8 cellular contexts compared by ENCODE assay signal in the genomic region with DNA sequence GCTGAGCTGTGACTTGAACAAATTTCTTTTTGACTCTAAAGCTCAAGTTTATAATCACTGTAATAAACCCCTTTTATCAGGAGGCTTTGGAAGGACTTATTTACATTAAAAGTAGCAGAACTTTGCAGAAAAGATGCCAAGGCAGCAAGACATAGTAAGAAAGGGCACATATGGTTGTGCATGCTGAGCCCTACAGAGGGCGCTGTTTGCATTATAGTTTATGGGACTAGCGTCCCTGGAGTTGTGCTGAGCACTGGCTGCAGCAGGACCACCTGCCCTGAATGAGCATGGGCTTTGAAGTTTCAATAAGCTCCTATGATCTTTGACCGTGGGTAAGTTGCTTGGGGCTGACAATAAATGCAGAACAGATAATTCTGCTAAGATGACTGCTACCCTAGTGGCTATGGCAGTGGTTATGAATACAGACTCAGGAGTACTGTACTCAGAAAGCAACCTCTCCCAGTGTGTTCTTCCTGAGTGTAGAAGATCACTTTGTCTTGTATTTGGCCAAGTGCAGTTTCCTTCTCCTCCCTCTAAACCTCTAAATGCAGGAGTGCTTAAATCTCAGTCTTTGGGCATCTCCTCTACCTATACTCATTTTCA. TPM values are rescaled to one million over a fixed set of nuclear protein-coding genes. Genes with fewer than 3 reads are reported as not detected.
DNase-seq lines count a peak whose midpoint lies in the region; ATAC-seq lines count a peak whose summit lies in the region.

No MANE protein-coding gene starts in this region.

- H3K36me3 Mint-ChIP-seq in immature natural killer cell, result no peaks in the 10 kb centered on the region

- H3K27ac Mint-ChIP-seq in immature natural killer cell, result no peak overlapping the region

- ATAC-seq in HG02981 (IDR thresholded peaks at IDR 0.05; ENCODE audit: unreplicated experiment), result peak; percentile 53
- ATAC-seq in GM18870 (IDR thresholded peaks at IDR 0.05; ENCODE audit: unreplicated experiment), result no peak
- no peak for ATAC-seq in GM21381 (IDR thresholded peaks at IDR 0.05; ENCODE audit: unreplicated experiment)

- H3K4me3 Mint-ChIP-seq in immature natural killer cell, result no peak overlapping the region

- peaks cover 4 to 11% (median 4%) of the 10 kb centered on the region in 3 donors for H3K27me3 Mint-ChIP-seq in immature natural killer cell (ENCODE audit: low read depth in 3 of 3)

- H3K4me1 Mint-ChIP-seq in immature natural killer cell, result no peaks in the 10 kb centered on the region

- no peaks in the 10 kb centered on the region for H3K9me3 Mint-ChIP-seq in immature natural killer cell

- peak; percentile 79 for DNase-seq in DMS 273 (lab: John Stamatoyannopoulos, UW; ENCODE audit: unreplicated experiment)
- no peak for DNase-seq in DMS 273 treated with DMSO at 0.1 percent for 48 hours (lab: John Stamatoyannopoulos, UW)
- DNase-seq in UCSD-AML1 (lab: John Stamatoyannopoulos, UW; ENCODE audit: unreplicated experiment), result peak; percentile 41
- peak in 2 of 3 donors; percentile 10 to 11 for DNase-seq in immature natural killer cell
- no peak for DNase-seq in NCI-H446 treated with DMSO at 0.1 percent for 48 hours (lab: John Stamatoyannopoulos, UW)

RNA-seq across cellular contexts. Expression of a gene that starts 45.4 kb away (rescaled TPM):
- 10 to 100 TPM; 22.8 to 38.2 (median 24.4) TPM for polyA plus RNA-seq in immature natural killer cell

Comparison
In these comparisons a context has a peak if more than half of its experiments do, and no peak if none do; other contexts are left out.
1. DNase-seq: peak in DMS 273 (single experiment), UCSD-AML1 (single experiment) and immature natural killer cell (2 of 3); none in DMS 273 treated with DMSO at 0.1 percent for 48 hours (single experiment) and NCI-H446 treated with DMSO at 0.1 percent for 48 hours (single experiment).